Comparison of ENCODE assay signal across 8 cellular contexts in the genomic region with DNA sequence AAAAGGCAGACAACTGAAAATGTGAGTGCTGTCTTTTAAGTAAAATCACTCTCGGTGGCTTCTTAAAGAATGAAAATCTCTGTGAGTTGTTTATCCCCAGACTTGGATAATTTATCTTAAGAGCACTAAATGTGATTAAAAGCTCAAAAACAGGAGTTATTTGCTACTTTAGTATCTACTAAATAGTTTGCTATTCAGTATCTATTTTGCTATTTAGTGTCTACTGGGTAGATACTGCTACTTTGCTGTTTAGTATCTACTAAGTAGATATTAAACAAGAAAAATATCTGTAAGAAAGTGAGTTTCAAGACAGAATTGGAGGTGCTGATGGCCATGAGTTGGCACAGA. TPM values are rescaled to one million over a fixed set of nuclear protein-coding genes. Genes with fewer than 3 reads are reported as not detected.
A peak's percentile ranks its signal among the peaks of the same experiment; 100 is the strongest.
DNase-seq lines count a peak whose midpoint lies in the region; ATAC-seq and TF ChIP-seq lines count a peak whose summit lies in the region.

No MANE protein-coding gene starts in this region.

- H3K9me3 Mint-ChIP-seq in activated CD8-positive, alpha-beta T cell treated with anti-CD3 and anti-CD28 coated beads for 36 hours: no peaks in the 10 kb centered on the region
- no peaks in the 10 kb centered on the region for H3K9me3 Mint-ChIP-seq in mesothelial cell of epicardium

- TF ChIP-seq POLR2A in prostate gland (IDR thresholded peaks at IDR 0.05): no peak

- WGBS in prostate gland: 0% methylated on average over 1 of the region's 1 CpG

- H3K4me3 ChIP-seq in BLaER1 treated with 17β-estradiol and CSF1 and Interleukin-3, amounts not matched to agents 10 nM and 100 nM: peak overlapping the region in 6 of 10 experiments; percentile 67 to 74 (median 68); a peak in 8 of 20 replicates
- peak overlapping the region; percentile 56 for H3K4me3 ChIP-seq in HAP-1
- H3K4me3 ChIP-seq in prostate gland: peak overlapping the region in 1 of 2 donors; percentile 54

- CTCF ChIA-PET in activated CD8-positive, alpha-beta T cell treated with anti-CD3 and anti-CD28 coated beads for 36 hours (lab: Charles Lee): interaction anchor here (0.9 to 3.9 kb wide), 5 partner anchors 20 to 333 kb away, joined by 4 to 32 read pairs (median 4); no protein-coding TSS in a partner anchor

- POLR2A ChIA-PET in activated CD8-positive, alpha-beta T cell treated with anti-CD3 and anti-CD28 coated beads for 36 hours (lab: Charles Lee): interaction anchor here (1.2 kb wide), 1 partner anchor 168 kb away, joined by 4 read pairs; no protein-coding TSS in a partner anchor

- H3K27me3 ChIP-seq in BLaER1 treated with 17β-estradiol and CSF1 and Interleukin-3, amounts not matched to agents 10 nM and 100 nM: peaks cover 11 to 21% (median 18%) of the 10 kb centered on the region in 11 experiments; a peak in 21 of 22 replicates
- H3K27me3 ChIP-seq in HAP-1 (ENCODE audit: low read depth): no peaks in the 10 kb centered on the region
- no peaks in the 10 kb centered on the region for H3K27me3 ChIP-seq in prostate gland (replicated peaks; ENCODE audit: insufficient read depth)

- H3K4me1 ChIP-seq in BLaER1 treated with 17β-estradiol and CSF1 and Interleukin-3, amounts not matched to agents 10 nM and 100 nM: peaks cover 0 to 21% (median 6%) of the 10 kb centered on the region in 10 experiments; a peak in 13 of 20 replicates
- H3K4me1 ChIP-seq in HAP-1 (peaks cover 13% of the 10 kb centered on the region), prostate gland (replicated peaks) (no peaks in the 10 kb centered on the region)

- no peaks in the 10 kb centered on the region for H3K36me3 ChIP-seq in BLaER1 treated with 17β-estradiol and CSF1 and Interleukin-3, amounts not matched to agents 10 nM and 100 nM
- H3K36me3 ChIP-seq in HAP-1 (replicated peaks) (no peaks in the 10 kb centered on the region), prostate gland (no peaks in the 10 kb centered on the region)

- H3K4me3 Mint-ChIP-seq in activated CD8-positive, alpha-beta T cell treated with anti-CD3 and anti-CD28 coated beads for 36 hours: peak overlapping the region; percentile 97
- H3K4me3 Mint-ChIP-seq in mesothelial cell of epicardium: peak overlapping the region; percentile 79

- peak overlapping the region; percentile 93 to 100 (median 98); a peak in 21 of 22 replicates for H3K4me2 ChIP-seq in BLaER1 treated with 17β-estradiol and CSF1 and Interleukin-3, amounts not matched to agents 10 nM and 100 nM

- no peaks in the 10 kb centered on the region for H4K20me1 ChIP-seq in BLaER1 treated with 17β-estradiol and CSF1 and Interleukin-3, amounts not matched to agents 10 nM and 100 nM

- in situ Hi-C loops in HAP-1 (cut with MboI; ENCODE audit: low sequenced_read_pairs): no loop called here

- no peak for ATAC-seq in activated CD8-positive, alpha-beta T cell treated with anti-CD3 and anti-CD28 coated beads for 36 hours

- intact Hi-C loops in activated CD8-positive, alpha-beta T cell treated with anti-CD3 and anti-CD28 coated beads for 36 hours (cut with micrococcal nuclease): loop anchor here (2.0 kb wide), 1 partner anchor 168 kb away; no protein-coding TSS in a partner anchor
- intact Hi-C loops in prostate gland (cut with DNase I): loop anchor here (2.0 to 10.0 kb wide), 2 partner anchors 168 to 300 kb away; partner anchors contain the start of gene HAAO

- peak; percentile 22 for TF ChIP-seq CTCF in activated CD8-positive, alpha-beta T cell treated with anti-CD3 and anti-CD28 coated beads for 36 hours (IDR thresholded peaks at IDR 0.05)
- no peak for TF ChIP-seq CTCF in mesothelial cell of epicardium (IDR thresholded peaks at IDR 0.05; ENCODE audit: unreplicated experiment)
- no peak for TF ChIP-seq CTCF in prostate gland (IDR thresholded peaks at IDR 0.05)

- H3K9me3 ChIP-seq in BLaER1 treated with 17β-estradiol and CSF1 and Interleukin-3, amounts not matched to agents 10 nM and 100 nM (replicated peaks in 1 of 11): peaks cover 0 to 11% (median 0%) of the 10 kb centered on the region in 11 experiments; a peak in 4 of 22 replicates
- H3K9me3 ChIP-seq in HAP-1 (no peaks in the 10 kb centered on the region), prostate gland (no peaks in the 10 kb centered on the region)

- no peaks in the 10 kb centered on the region for H3K36me3 Mint-ChIP-seq in activated CD8-positive, alpha-beta T cell treated with anti-CD3 and anti-CD28 coated beads for 36 hours (ENCODE audit: low read depth)
- no peaks in the 10 kb centered on the region for H3K36me3 Mint-ChIP-seq in mesothelial cell of epicardium

- no peak overlapping the region for H3K27ac ChIP-seq in BLaER1 treated with 17β-estradiol and CSF1 and Interleukin-3, amounts not matched to agents 10 nM and 100 nM
- no peak overlapping the region for H3K27ac ChIP-seq in prostate gland

- H3K27ac Mint-ChIP-seq in activated CD8-positive, alpha-beta T cell treated with anti-CD3 and anti-CD28 coated beads for 36 hours: peak overlapping the region; percentile 78
- H3K27ac Mint-ChIP-seq in mesothelial cell of epicardium: no peak overlapping the region

- no peak for DNase-seq in HAP-1 (ENCODE audit: low spot score in 2 of 2)
- no peak for DNase-seq in activated CD8-positive, alpha-beta T cell treated with anti-CD3 and anti-CD28 coated beads for 36 hours
- no peak for DNase-seq in mesothelial cell of epicardium (ENCODE audit: low spot score in 2 of 2, unreplicated experiment in 2 of 2)
- DNase-seq in stimulated activated CD4-positive, alpha-beta T cell treated with anti-CD3 and anti-CD28 coated beads, Interleukin-2, amount 100 ng/mL, for 48 hours: no peak
- DNase-seq in prostate gland (ENCODE audit: low spot score): no peak
- DNase-seq in cerebellum (ENCODE audit: low spot score): no peak
- DNase-seq in DMS114 treated with DMSO at 0.1 percent for 48 hours (lab: John Stamatoyannopoulos, UW; ENCODE audit: unreplicated experiment): no peak

- H3K4me1 Mint-ChIP-seq in activated CD8-positive, alpha-beta T cell treated with anti-CD3 and anti-CD28 coated beads for 36 hours (ENCODE audit: low read depth): peaks cover 17% of the 10 kb centered on the region
- H3K4me1 Mint-ChIP-seq in mesothelial cell of epicardium: peaks cover 6% of the 10 kb centered on the region

- peak overlapping the region in 2 of 11 experiments; percentile 79 to 84; a peak in 1 of 22 replicates for H3K9ac ChIP-seq in BLaER1 treated with 17β-estradiol and CSF1 and Interleukin-3, amounts not matched to agents 10 nM and 100 nM

- peaks cover 6% of the 10 kb centered on the region for H3K27me3 Mint-ChIP-seq in activated CD8-positive, alpha-beta T cell treated with anti-CD3 and anti-CD28 coated beads for 36 hours
- peaks cover 50% of the 10 kb centered on the region for H3K27me3 Mint-ChIP-seq in mesothelial cell of epicardium (ENCODE audit: low read depth)

RNA-seq across cellular contexts. Expression of gene KCNG3, which starts 1.4 kb away (rescaled TPM):
- total RNA-seq in activated CD8-positive, alpha-beta T cell treated with anti-CD3 and anti-CD28 coated beads for 36 hours: 1 to 10 TPM; 1.5 to 2.1 TPM
- total RNA-seq in mesothelial cell of epicardium (0.09 to 0.27 TPM (median 0.18 TPM) in 3 replicates), prostate gland (1 to 10 TPM in 1 of 2 donors, under 1 TPM in 1; 0.27 to 4.1 TPM), cerebellum (0.27 TPM)
